Comparison of ENCODE assay signal across 14 cellular contexts in genomic region chr11:103433380-103433779, GRCh38.
DNase-seq lines count a peak whose midpoint lies in the region; ATAC-seq and TF ChIP-seq lines count a peak whose summit lies in the region.
"Had no signal": no experiment of that assay in that cellular context is flagged by ENCODE, and none has a peak within 500 bp of the region (broad histone marks: within the 10 kb centered on the region; RNA-seq: fewer than 3 reads in every experiment).

No MANE protein-coding gene starts in this region.

- H3K4me1 ChIP-seq in mesenchymal stem cell (ENCODE audit: control insufficient read depth, insufficient read depth, low read depth, low read length) (no peaks in the 10 kb centered on the region), sigmoid colon (no peaks in the 10 kb centered on the region)
- H3K4me1 ChIP-seq: suprapubic skin had no signal

- H3K4me2 ChIP-seq in mesenchymal stem cell (ENCODE audit: low read length, poor library complexity, severe bottlenecking): no peak overlapping the region

- CTCF ChIA-PET in Calu3 (lab: Charles Lee): no interaction called here

- no peak for TF ChIP-seq POLR2A in sigmoid colon (IDR thresholded peaks at IDR 0.05)

- no peaks in the 10 kb centered on the region for H3K36me3 Mint-ChIP-seq in chondrocyte (ENCODE audit: low read depth)
- H3K36me3 Mint-ChIP-seq in Calu3 (ENCODE audit: insufficient read depth, unreplicated experiment): no peaks in the 10 kb centered on the region
- H3K36me3 Mint-ChIP-seq: activated CD4-positive, alpha-beta memory T cell treated with anti-CD3 and anti-CD28 coated beads for 36 hours; activated naive CD4-positive, alpha-beta T cell treated with anti-CD3 and anti-CD28 coated beads, Interleukin-2, amount 50 U/mL, for 72 hours; CD4-positive, CD25-positive, alpha-beta regulatory T cell had no signal

- no peak overlapping the region for H2BK120ac ChIP-seq in mesenchymal stem cell (ENCODE audit: low read depth, low read length)

- no peak overlapping the region for H3K27ac Mint-ChIP-seq in chondrocyte (ENCODE audit: unreplicated experiment)
- no peak overlapping the region for H3K27ac Mint-ChIP-seq in Calu3 (ENCODE audit: unreplicated experiment)
- H3K27ac Mint-ChIP-seq: activated CD4-positive, alpha-beta memory T cell treated with anti-CD3 and anti-CD28 coated beads for 36 hours; activated naive CD4-positive, alpha-beta T cell treated with anti-CD3 and anti-CD28 coated beads, Interleukin-2, amount 50 U/mL, for 72 hours; CD4-positive, CD25-positive, alpha-beta regulatory T cell had no signal

- in situ Hi-C loops in Caki2 (cut with HindIII; ENCODE audit: low pct_unique_long_range_greater_than_20kb, low sequenced_read_pairs): no loop called here

- H2AK5ac ChIP-seq in mesenchymal stem cell (ENCODE audit: low read length, severe bottlenecking): no peak overlapping the region

- H4K8ac ChIP-seq in mesenchymal stem cell (ENCODE audit: low read length): no peak overlapping the region

- no peaks in the 10 kb centered on the region for H3K27me3 Mint-ChIP-seq in chondrocyte (ENCODE audit: low read depth)
- no peaks in the 10 kb centered on the region for H3K27me3 Mint-ChIP-seq in Calu3 (ENCODE audit: unreplicated experiment)
- H3K27me3 Mint-ChIP-seq: activated CD4-positive, alpha-beta memory T cell treated with anti-CD3 and anti-CD28 coated beads for 36 hours; CD4-positive, CD25-positive, alpha-beta regulatory T cell had no signal

- H3K4ac ChIP-seq in mesenchymal stem cell (ENCODE audit: low read depth in 1 of 2, low read length in 2 of 2): no peak overlapping the region

- peak; percentile 53 for TF ChIP-seq CTCF in chondrocyte (IDR thresholded peaks at IDR 0.05)
- TF ChIP-seq CTCF in sigmoid colon (IDR thresholded peaks at IDR 0.05): no peak
- no peak for TF ChIP-seq CTCF in Calu3 (IDR thresholded peaks at IDR 0.05; ENCODE audit: unreplicated experiment)

- no peak overlapping the region for H3K27ac ChIP-seq in mesenchymal stem cell (ENCODE audit: low read length, poor library complexity, severe bottlenecking)
- no peak overlapping the region for H3K27ac ChIP-seq in sigmoid colon
- H3K27ac ChIP-seq: suprapubic skin had no signal

- H3K9ac ChIP-seq in mesenchymal stem cell (ENCODE audit: low read length): peak overlapping the region; percentile 7

- H3K9me3 ChIP-seq in mesenchymal stem cell (ENCODE audit: control insufficient read depth, low read length) (no peaks in the 10 kb centered on the region), sigmoid colon (no peaks in the 10 kb centered on the region)
- H3K9me3 ChIP-seq: suprapubic skin had no signal

- H3K79me1 ChIP-seq in mesenchymal stem cell (replicated peaks; ENCODE audit: low read length, poor library complexity, severe bottlenecking): no peaks in the 10 kb centered on the region

- no peak overlapping the region for H4K91ac ChIP-seq in mesenchymal stem cell (ENCODE audit: low read length)

- H3K23ac ChIP-seq in mesenchymal stem cell (ENCODE audit: low read length in 2 of 2): no peak overlapping the region

- H3K4me3 Mint-ChIP-seq in chondrocyte (ENCODE audit: unreplicated experiment): no peak overlapping the region
- H3K4me3 Mint-ChIP-seq in Calu3 (ENCODE audit: low read depth, unreplicated experiment): no peak overlapping the region
- H3K4me3 Mint-ChIP-seq: activated CD4-positive, alpha-beta memory T cell treated with anti-CD3 and anti-CD28 coated beads for 36 hours; CD4-positive, CD25-positive, alpha-beta regulatory T cell had no signal

- no peak overlapping the region for H2BK5ac ChIP-seq in mesenchymal stem cell (ENCODE audit: low read depth, low read length, poor library complexity, severe bottlenecking)

- H3K9me3 Mint-ChIP-seq in chondrocyte (ENCODE audit: low read depth) (no peaks in the 10 kb centered on the region), Calu3 (ENCODE audit: low read depth, unreplicated experiment) (no peaks in the 10 kb centered on the region)
- H3K9me3 Mint-ChIP-seq: activated CD4-positive, alpha-beta memory T cell treated with anti-CD3 and anti-CD28 coated beads for 36 hours; activated naive CD4-positive, alpha-beta T cell treated with anti-CD3 and anti-CD28 coated beads, Interleukin-2, amount 50 U/mL, for 72 hours had no signal

- DNase-seq in Caki2 (ENCODE audit: low read depth) (peak; percentile 24), NCI-H526 treated with DMSO at 0.1 percent for 48 hours (lab: John Stamatoyannopoulos, UW) (peak; percentile 99), chondrocyte (ENCODE audit: low spot score) (no peak), mesenchymal stem cell (peak; percentile 75), left ventricle myocardium superior (no peak), sigmoid colon (no peak), Calu3 (no peak), nucleus accumbens (lab: John Stamatoyannopoulos, UW) (no peak)
- DNase-seq: activated CD4-positive, alpha-beta memory T cell treated with anti-CD3 and anti-CD28 coated beads for 36 hours; CD4-positive, CD25-positive, alpha-beta regulatory T cell; NCI-H345; posterior cingulate gyrus had no signal

- TF ChIP-seq EP300 in sigmoid colon (IDR thresholded peaks at IDR 0.05): no peak

- BruUV-seq in Calu3 (replicated peaks; lab: Mats Ljungman, UMichigan): no TSS peak

- H3K4me3 ChIP-seq in mesenchymal stem cell (ENCODE audit: insufficient read depth in 1 of 2, low read depth in 1 of 2, low read length in 2 of 2) (no peak overlapping the region), sigmoid colon (no peak overlapping the region)
- H3K4me3 ChIP-seq: suprapubic skin had no signal

- no peak overlapping the region for H3K18ac ChIP-seq in mesenchymal stem cell (ENCODE audit: low read depth in 1 of 2, low read length in 2 of 2)

- H2BK15ac ChIP-seq in mesenchymal stem cell (ENCODE audit: low read depth, poor library complexity, severe bottlenecking): no peak overlapping the region

- H3K4me1 Mint-ChIP-seq in chondrocyte (ENCODE audit: low read depth) (peaks cover 13% of the 10 kb centered on the region), Calu3 (ENCODE audit: low read depth, unreplicated experiment) (no peaks in the 10 kb centered on the region)
- H3K4me1 Mint-ChIP-seq: CD4-positive, CD25-positive, alpha-beta regulatory T cell had no signal

- H2BK12ac ChIP-seq in mesenchymal stem cell (ENCODE audit: low read length in 2 of 2): no peak overlapping the region

- H3K14ac ChIP-seq in mesenchymal stem cell (ENCODE audit: low read length in 2 of 2): no peak overlapping the region

- H3K36me3 ChIP-seq in mesenchymal stem cell (ENCODE audit: control insufficient read depth in 1 of 2, insufficient read depth in 2 of 2, low read depth in 1 of 2, low read length in 2 of 2): peaks cover 0 to 20% of the 10 kb centered on the region in 2 experiments
- H3K36me3 ChIP-seq in sigmoid colon: peaks cover 0 to 9% (median 0%) of the 10 kb centered on the region in 4 donors

- intact Hi-C loops in left ventricle myocardium superior (cut with micrococcal nuclease): no loop called here
- intact Hi-C loops in sigmoid colon (cut with DNase I): no loop called here
- intact Hi-C loops in Calu3 (cut with micrococcal nuclease; ENCODE audit: unreplicated experiment): no loop called here

- no peak for ATAC-seq in left ventricle myocardium superior
- ATAC-seq: activated naive CD4-positive, alpha-beta T cell treated with anti-CD3 and anti-CD28 coated beads, Interleukin-2, amount 50 U/mL, for 72 hours had no signal

- WGBS in mesenchymal stem cell: no CpG with 5 or more reads among the region's 1 CpG
- WGBS in sigmoid colon, 2 donors: 22 to 51% methylated on average over 1 of the region's 1 CpG

- H3K27me3 ChIP-seq in mesenchymal stem cell (ENCODE audit: control insufficient read depth in 1 of 2, insufficient read depth in 1 of 2, low read length in 2 of 2): no peaks in the 10 kb centered on the region
- no peaks in the 10 kb centered on the region for H3K27me3 ChIP-seq in sigmoid colon
- H3K27me3 ChIP-seq: suprapubic skin had no signal

- H2AFZ ChIP-seq in mesenchymal stem cell (ENCODE audit: low read depth, low read length): no peak overlapping the region

Comparison
In these comparisons a context has a peak if more than half of its experiments do, and no peak if none do; other contexts are left out.
1. DNase-seq: peak in Caki2 (single experiment), NCI-H526 treated with DMSO at 0.1 percent for 48 hours (single experiment) and mesenchymal stem cell (single experiment); none in chondrocyte (single experiment), left ventricle myocardium superior (single experiment), sigmoid colon (single experiment), Calu3 (single experiment) and nucleus accumbens (0 of 56).